3 cellular contexts compared by ENCODE assay signal in the genomic region with DNA sequence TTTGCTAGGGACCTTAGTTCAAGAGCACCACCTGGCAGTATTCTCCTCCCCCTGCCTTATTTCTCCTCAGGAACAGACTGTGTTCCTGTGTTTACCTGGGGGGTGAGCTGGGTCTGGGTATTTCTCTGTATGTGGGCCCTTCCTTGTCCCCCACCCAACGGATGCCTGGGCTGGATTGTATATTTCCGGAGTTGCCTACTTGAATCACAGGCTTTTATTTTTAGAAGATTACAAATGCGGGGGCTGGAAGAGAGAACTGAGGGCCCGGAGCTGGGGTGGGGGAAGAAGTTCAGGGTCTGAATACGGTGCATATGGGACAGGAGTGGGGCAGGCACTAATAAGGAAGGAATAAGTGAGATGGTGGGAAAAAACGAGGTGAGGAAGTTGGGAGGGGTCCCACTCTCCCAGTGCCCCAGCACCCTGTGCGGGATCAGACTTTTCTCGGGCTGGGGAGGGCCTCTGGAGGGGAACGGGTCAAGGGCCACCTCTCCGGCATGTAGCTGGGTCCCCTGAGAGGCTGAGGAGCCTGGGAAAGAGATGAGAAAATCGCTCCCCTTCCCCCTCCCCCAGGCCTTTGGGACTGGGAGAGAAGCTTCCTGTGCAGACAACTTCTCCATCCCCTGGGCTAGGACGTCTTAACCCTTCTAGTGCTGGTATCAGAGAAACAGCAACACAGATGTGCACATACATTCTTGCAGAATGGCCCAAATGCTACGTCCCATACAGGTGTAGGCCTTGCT.
A peak's percentile ranks its signal among the peaks of the same experiment; 100 is the strongest.
TF ChIP-seq lines count a peak whose summit lies in the region.

No MANE protein-coding gene starts in this region.

TF ChIP-seq in GM23338, 12 proteins besides CTCF, POLR2A, EP300 and RAD21:
- TF ChIP-seq, protein P1, sequence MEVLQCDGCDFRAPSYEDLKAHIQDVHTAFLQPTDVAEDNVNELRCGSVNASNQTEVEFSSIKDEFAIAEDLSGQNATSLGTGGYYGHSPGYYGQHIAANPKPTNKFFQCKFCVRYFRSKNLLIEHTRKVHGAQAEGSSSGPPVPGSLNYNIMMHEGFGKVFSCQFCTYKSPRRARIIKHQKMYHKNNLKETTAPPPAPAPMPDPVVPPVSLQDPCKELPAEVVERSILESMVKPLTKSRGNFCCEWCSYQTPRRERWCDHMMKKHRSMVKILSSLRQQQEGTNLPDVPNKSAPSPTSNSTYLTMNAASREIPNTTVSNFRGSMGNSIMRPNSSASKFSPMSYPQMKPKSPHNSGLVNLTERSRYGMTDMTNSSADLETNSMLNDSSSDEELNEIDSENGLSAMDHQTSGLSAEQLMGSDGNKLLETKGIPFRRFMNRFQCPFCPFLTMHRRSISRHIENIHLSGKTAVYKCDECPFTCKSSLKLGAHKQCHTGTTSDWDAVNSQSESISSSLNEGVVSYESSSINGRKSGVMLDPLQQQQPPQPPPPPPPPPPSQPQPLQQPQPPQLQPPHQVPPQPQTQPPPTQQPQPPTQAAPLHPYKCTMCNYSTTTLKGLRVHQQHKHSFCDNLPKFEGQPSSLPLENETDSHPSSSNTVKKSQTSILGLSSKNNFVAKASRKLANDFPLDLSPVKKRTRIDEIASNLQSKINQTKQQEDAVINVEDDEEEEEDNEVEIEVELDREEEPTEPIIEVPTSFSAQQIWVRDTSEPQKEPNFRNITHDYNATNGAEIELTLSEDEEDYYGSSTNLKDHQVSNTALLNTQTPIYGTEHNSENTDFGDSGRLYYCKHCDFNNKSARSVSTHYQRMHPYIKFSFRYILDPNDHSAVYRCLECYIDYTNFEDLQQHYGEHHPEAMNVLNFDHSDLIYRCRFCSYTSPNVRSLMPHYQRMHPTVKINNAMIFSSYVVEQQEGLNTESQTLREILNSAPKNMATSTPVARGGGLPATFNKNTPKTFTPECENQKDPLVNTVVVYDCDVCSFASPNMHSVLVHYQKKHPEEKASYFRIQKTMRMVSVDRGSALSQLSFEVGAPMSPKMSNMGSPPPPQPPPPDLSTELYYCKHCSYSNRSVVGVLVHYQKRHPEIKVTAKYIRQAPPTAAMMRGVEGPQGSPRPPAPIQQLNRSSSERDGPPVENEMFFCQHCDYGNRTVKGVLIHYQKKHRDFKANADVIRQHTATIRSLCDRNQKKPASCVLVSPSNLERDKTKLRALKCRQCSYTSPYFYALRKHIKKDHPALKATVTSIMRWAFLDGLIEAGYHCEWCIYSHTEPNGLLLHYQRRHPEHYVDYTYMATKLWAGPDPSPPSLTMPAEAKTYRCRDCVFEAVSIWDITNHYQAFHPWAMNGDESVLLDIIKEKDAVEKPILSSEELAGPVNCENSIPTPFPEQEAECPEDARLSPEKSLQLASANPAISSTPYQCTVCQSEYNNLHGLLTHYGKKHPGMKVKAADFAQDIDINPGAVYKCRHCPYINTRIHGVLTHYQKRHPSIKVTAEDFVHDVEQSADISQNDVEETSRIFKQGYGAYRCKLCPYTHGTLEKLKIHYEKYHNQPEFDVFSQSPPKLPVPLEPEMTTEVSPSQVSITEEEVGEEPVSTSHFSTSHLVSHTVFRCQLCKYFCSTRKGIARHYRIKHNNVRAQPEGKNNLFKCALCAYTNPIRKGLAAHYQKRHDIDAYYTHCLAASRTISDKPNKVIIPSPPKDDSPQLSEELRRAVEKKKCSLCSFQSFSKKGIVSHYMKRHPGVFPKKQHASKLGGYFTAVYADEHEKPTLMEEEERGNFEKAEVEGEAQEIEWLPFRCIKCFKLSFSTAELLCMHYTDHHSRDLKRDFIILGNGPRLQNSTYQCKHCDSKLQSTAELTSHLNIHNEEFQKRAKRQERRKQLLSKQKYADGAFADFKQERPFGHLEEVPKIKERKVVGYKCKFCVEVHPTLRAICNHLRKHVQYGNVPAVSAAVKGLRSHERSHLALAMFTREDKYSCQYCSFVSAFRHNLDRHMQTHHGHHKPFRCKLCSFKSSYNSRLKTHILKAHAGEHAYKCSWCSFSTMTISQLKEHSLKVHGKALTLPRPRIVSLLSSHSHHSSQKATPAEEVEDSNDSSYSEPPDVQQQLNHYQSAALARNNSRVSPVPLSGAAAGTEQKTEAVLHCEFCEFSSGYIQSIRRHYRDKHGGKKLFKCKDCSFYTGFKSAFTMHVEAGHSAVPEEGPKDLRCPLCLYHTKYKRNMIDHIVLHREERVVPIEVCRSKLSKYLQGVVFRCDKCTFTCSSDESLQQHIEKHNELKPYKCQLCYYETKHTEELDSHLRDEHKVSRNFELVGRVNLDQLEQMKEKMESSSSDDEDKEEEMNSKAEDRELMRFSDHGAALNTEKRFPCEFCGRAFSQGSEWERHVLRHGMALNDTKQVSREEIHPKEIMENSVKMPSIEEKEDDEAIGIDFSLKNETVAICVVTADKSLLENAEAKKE (CRISPR knock-in tag; IDR thresholded peaks at IDR 0.05) = no peak
- TF ChIP-seq JUNB (IDR thresholded peaks at IDR 0.05; ENCODE audit: unreplicated experiment) = no peak

TF ChIP-seq in K562, 482 proteins besides CTCF, POLR2A, EP300 and RAD21 (continued from another document and continues in another):
- TF ChIP-seq, protein P2, sequence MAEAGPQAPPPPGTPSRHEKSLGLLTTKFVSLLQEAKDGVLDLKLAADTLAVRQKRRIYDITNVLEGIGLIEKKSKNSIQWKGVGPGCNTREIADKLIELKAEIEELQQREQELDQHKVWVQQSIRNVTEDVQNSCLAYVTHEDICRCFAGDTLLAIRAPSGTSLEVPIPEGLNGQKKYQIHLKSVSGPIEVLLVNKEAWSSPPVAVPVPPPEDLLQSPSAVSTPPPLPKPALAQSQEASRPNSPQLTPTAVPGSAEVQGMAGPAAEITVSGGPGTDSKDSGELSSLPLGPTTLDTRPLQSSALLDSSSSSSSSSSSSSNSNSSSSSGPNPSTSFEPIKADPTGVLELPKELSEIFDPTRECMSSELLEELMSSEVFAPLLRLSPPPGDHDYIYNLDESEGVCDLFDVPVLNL (CRISPR knock-in tag; IDR thresholded peaks at IDR 0.05; ENCODE audit: low read depth) = no peak
- TF ChIP-seq LCOR (CRISPR knock-in tag; IDR thresholded peaks at IDR 0.05) (no peak), EGR1 (conservative IDR thresholded peaks at IDR 0.05) (peak; percentile 28; the same call in 1 of the 2 replicates), TEAD2 (tag; IDR thresholded peaks at IDR 0.05) (no peak), GTF2F1 (IDR thresholded peaks at IDR 0.05; ENCODE audit: low read depth, low read length) (no peak), CEBPZ (IDR thresholded peaks at IDR 0.05; ENCODE audit: borderline replicate concordance, low read depth, low read length) (no peak), KLF6 (CRISPR knock-in tag; IDR thresholded peaks at IDR 0.05; ENCODE audit: borderline replicate concordance) (no peak), LEF1 (IDR thresholded peaks at IDR 0.05) (no peak), HOXB6 (CRISPR knock-in tag; IDR thresholded peaks at IDR 0.05; ENCODE audit: borderline replicate concordance) (no peak)

TF ChIP-seq in GM12891, 5 proteins besides CTCF, POLR2A, EP300 and RAD21 (continued from another document):
- TF ChIP-seq PAX5 (IDR thresholded peaks at IDR 0.05; ENCODE audit: insufficient read depth, low read length, severe bottlenecking) = no peak
- TF ChIP-seq SPI1 (IDR thresholded peaks at IDR 0.05; ENCODE audit: low read depth, low read length) = no peak
